ENCODE assay signal across 9 cellular contexts in the genomic region with DNA sequence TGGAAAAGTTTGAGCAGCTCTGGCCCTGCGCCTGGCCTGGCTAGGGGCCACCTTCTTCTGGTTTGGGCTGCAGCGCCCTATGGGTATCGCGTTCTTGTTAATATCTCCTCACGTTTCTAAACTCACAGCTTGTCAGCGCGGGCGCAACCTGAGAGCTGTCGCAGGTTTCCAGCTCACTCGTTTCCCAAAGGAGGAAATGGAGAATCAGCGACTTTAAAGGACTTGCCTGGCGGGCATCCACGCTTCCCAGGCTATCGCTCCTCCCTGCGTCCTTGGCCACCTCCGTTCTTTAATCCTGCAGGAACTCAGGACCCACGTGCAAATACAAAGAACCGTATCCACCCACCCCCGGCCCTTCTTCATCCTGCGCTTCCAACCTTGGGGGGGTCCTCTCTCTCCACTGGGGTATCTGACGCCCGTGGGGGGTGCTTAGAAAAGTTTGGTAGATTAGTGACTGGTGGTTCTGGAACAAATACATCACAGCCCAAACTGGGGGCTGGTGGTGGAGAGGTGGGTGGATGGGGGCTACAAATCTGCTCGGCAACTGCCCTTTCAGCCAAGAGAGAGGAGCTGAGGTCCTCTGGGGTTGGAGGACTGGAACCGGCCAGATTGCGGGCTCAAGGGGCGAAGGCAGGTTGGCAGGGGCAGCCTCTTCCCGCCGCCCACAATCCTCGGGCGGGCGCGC. TPM values are rescaled to one million over a fixed set of nuclear protein-coding genes. Genes with fewer than 3 reads are reported as not detected.
DNase-seq lines count a peak whose midpoint lies in the region; ATAC-seq and TF ChIP-seq lines count a peak whose summit lies in the region.
"Had no signal": no experiment of that assay in that cellular context is flagged by ENCODE, and none has a peak within 500 bp of the region (broad histone marks: within the 10 kb centered on the region; RNA-seq: fewer than 3 reads in every experiment).

No MANE protein-coding gene starts in this region.

- no peaks in the 10 kb centered on the region for H3K9me3 ChIP-seq in cardiac muscle cell (ENCODE audit: low read depth)
- H3K9me3 ChIP-seq in osteoblast (ENCODE audit: low read depth, low read length) = no peaks in the 10 kb centered on the region

- H3K36me3 ChIP-seq in cardiac muscle cell (peaks cover 1% of the 10 kb centered on the region), osteoblast (ENCODE audit: insufficient read depth, low read length) (no peaks in the 10 kb centered on the region)

- H3K4me1 Mint-ChIP-seq in activated naive CD8-positive, alpha-beta T cell treated with anti-CD3 and anti-CD28 coated beads for 36 hours = peaks cover 40% of the 10 kb centered on the region

- H3K4me3 ChIP-seq in cardiac muscle cell (peak overlapping the region; percentile 72), osteoblast (ENCODE audit: insufficient read depth, low read length) (peak overlapping the region; percentile 98)

- no peaks in the 10 kb centered on the region for H3K9me3 Mint-ChIP-seq in activated naive CD8-positive, alpha-beta T cell treated with anti-CD3 and anti-CD28 coated beads for 36 hours

- peak overlapping the region; percentile 91 for H3K4me3 Mint-ChIP-seq in activated naive CD8-positive, alpha-beta T cell treated with anti-CD3 and anti-CD28 coated beads for 36 hours

- no peak for ATAC-seq in GM18519 (IDR thresholded peaks at IDR 0.05; ENCODE audit: low FRiP score, unreplicated experiment)
- no peak for ATAC-seq in GM19467 (IDR thresholded peaks at IDR 0.05; ENCODE audit: unreplicated experiment)

- H3K27ac Mint-ChIP-seq in activated naive CD8-positive, alpha-beta T cell treated with anti-CD3 and anti-CD28 coated beads for 36 hours = peak overlapping the region; percentile 99

- TF ChIP-seq CTCF in cardiac muscle cell (IDR thresholded peaks at IDR 0.05; ENCODE audit: low read depth, low read length) (no peak), osteoblast (IDR thresholded peaks at IDR 0.05; ENCODE audit: extremely low read depth, low read depth, low read length) (no peak)

- peaks cover 5% of the 10 kb centered on the region for H3K4me1 ChIP-seq in cardiac muscle cell (ENCODE audit: low read depth)
- H3K4me1 ChIP-seq in osteoblast (ENCODE audit: insufficient read depth, low read length) = peaks cover 10% of the 10 kb centered on the region

- H2AFZ ChIP-seq in osteoblast (ENCODE audit: low read length) = peak overlapping the region; percentile 55

- peak; percentile 3 to 23 for DNase-seq in NCI-H446 (lab: John Stamatoyannopoulos, UW)
- DNase-seq in NCI-H446 treated with DMSO at 0.1 percent for 48 hours (lab: John Stamatoyannopoulos, UW) = no peak
- DNase-seq in NCI-H2196 treated with DMSO at 0.1 percent for 48 hours (lab: John Stamatoyannopoulos, UW; ENCODE audit: unreplicated experiment) = peak; percentile 26
- DNase-seq in activated naive CD8-positive, alpha-beta T cell treated with anti-CD3 and anti-CD28 coated beads for 36 hours = peak; percentile 25
- peak; percentile 69 to 76 for DNase-seq in cardiac muscle cell (ENCODE audit: low read depth in 1 of 2, low spot score in 1 of 2)
- peak; percentile 71 for DNase-seq in osteoblast (ENCODE audit: insufficient read length, low spot score, missing footprints)
- DNase-seq: DND-41 had no signal

- no peaks in the 10 kb centered on the region for H3K27me3 Mint-ChIP-seq in activated naive CD8-positive, alpha-beta T cell treated with anti-CD3 and anti-CD28 coated beads for 36 hours

- H3K27me3 ChIP-seq in cardiac muscle cell (no peaks in the 10 kb centered on the region), osteoblast (ENCODE audit: insufficient read depth, low read length) (no peaks in the 10 kb centered on the region)

- H3K36me3 Mint-ChIP-seq in activated naive CD8-positive, alpha-beta T cell treated with anti-CD3 and anti-CD28 coated beads for 36 hours = peaks cover 31% of the 10 kb centered on the region

- H4K20me1 ChIP-seq in osteoblast (ENCODE audit: insufficient read depth, low read length) = no peaks in the 10 kb centered on the region

- H3K4me2 ChIP-seq in osteoblast (ENCODE audit: insufficient read depth, low read length) = peak overlapping the region; percentile 100

- peaks cover 18% of the 10 kb centered on the region for H3K79me2 ChIP-seq in osteoblast (ENCODE audit: insufficient read depth, low read length)

- H3K27ac ChIP-seq in cardiac muscle cell (peak overlapping the region; percentile 41), osteoblast (ENCODE audit: low read depth, low read length) (peak overlapping the region; percentile 1)

RNA-seq across cellular contexts. Expression of gene PSAT1, which starts 0.6 kb away (rescaled TPM):
- total RNA-seq in activated naive CD8-positive, alpha-beta T cell treated with anti-CD3 and anti-CD28 coated beads for 36 hours = 100 to 1,000 TPM; 191 to 195 TPM
- total RNA-seq in cardiac muscle cell (29.1 and 38.9 TPM in 2 replicates), osteoblast (175 and 182 TPM in 2 replicates)
- polyA plus RNA-seq in cardiac muscle cell = 55.3 and 60.0 TPM in 2 replicates
